Comparison of ENCODE assay signal across 9 cellular contexts in genomic region chr18:75211721-75212625, GRCh38. TPM values are rescaled to one million over a fixed set of nuclear protein-coding genes. Genes with fewer than 3 reads are reported as not detected.
A peak's percentile ranks its signal among the peaks of the same experiment; 100 is the strongest.
DNase-seq lines count a peak whose midpoint lies in the region; ATAC-seq and TF ChIP-seq lines count a peak whose summit lies in the region.
"Had no signal": no experiment of that assay in that cellular context is flagged by ENCODE, and none has a peak within 500 bp of the region (broad histone marks: within the 10 kb centered on the region; RNA-seq: fewer than 3 reads in every experiment).

No MANE protein-coding gene starts in this region.

- in situ Hi-C loops in astrocyte of the cerebellum (cut with HindIII; ENCODE audit: low sequenced_read_pairs), result no loop called here

- DNase-seq in activated T-cell treated with anti-CD3 and anti-CD28 coated beads, Interleukin-2, amount 50 U/mL, for 1 hour, result peak; percentile 44
- DNase-seq in activated T-cell treated with anti-CD3 and anti-CD28 coated beads for 4 hours, result no peak
- DNase-seq in astrocyte of the cerebellum (ENCODE audit: low read depth), result no peak
- peak; percentile 54 for DNase-seq in iPS-NIHi11 (ENCODE audit: low spot score)
- no peak for DNase-seq in smooth muscle cell (lab: John Stamatoyannopoulos, UW; ENCODE audit: unreplicated experiment)

- H3K79me2 ChIP-seq in OCI-LY1 (ENCODE audit: insufficient read depth, low read length), result no peaks in the 10 kb centered on the region
- H3K79me2 ChIP-seq in smooth muscle cell (ENCODE audit: low read depth), result peaks cover 83% of the 10 kb centered on the region

- H3K9me2 ChIP-seq in OCI-LY1 (ENCODE audit: low read depth, low read length), result no peaks in the 10 kb centered on the region

- peaks cover 23% of the 10 kb centered on the region for H3K4me1 ChIP-seq in OCI-LY1 (ENCODE audit: insufficient read depth, low read length, severe bottlenecking)
- peaks cover 16% of the 10 kb centered on the region for H3K4me1 ChIP-seq in smooth muscle cell (ENCODE audit: low read depth)

- H3K9me3 ChIP-seq in OCI-LY1 (ENCODE audit: low read length) (no peaks in the 10 kb centered on the region), smooth muscle cell (replicated peaks; ENCODE audit: low read depth) (no peaks in the 10 kb centered on the region)

- H3K27ac ChIP-seq in OCI-LY1 (ENCODE audit: low read depth, low read length, poor library complexity, severe bottlenecking) (no peak overlapping the region), smooth muscle cell (ENCODE audit: low read depth) (no peak overlapping the region)

- peak overlapping the region; percentile 58 for H3K4me3 ChIP-seq in OCI-LY1 (ENCODE audit: low read depth, low read length, poor library complexity, severe bottlenecking)
- H3K4me3 ChIP-seq in astrocyte of the cerebellum (ENCODE audit: low read depth, low read length), result peak overlapping the region; percentile 66
- H3K4me3 ChIP-seq in smooth muscle cell, result peak overlapping the region; percentile 76

- no peak overlapping the region for H2AFZ ChIP-seq in OCI-LY1 (ENCODE audit: low read length)
- no peak overlapping the region for H2AFZ ChIP-seq in smooth muscle cell (ENCODE audit: low read depth)

- TF ChIP-seq CTCF in OCI-LY1 (IDR thresholded peaks at IDR 0.05; ENCODE audit: low read length), result no peak
- no peak for TF ChIP-seq CTCF in astrocyte of the cerebellum (IDR thresholded peaks at IDR 0.05; ENCODE audit: low read depth, low read length, missing control alignments)
- TF ChIP-seq CTCF in smooth muscle cell (IDR thresholded peaks at IDR 0.05; ENCODE audit: borderline replicate concordance, insufficient read depth, poor library complexity, severe bottlenecking), result no peak

- H3K4me2 ChIP-seq in OCI-LY1 (ENCODE audit: low read length) (peak overlapping the region; percentile 63), smooth muscle cell (peak overlapping the region; percentile 83)

- H4K20me1 ChIP-seq in OCI-LY1 (ENCODE audit: insufficient read depth, low read length) (no peaks in the 10 kb centered on the region), smooth muscle cell (ENCODE audit: low read depth) (peaks cover 59% of the 10 kb centered on the region)

- H3F3A ChIP-seq in OCI-LY1 (ENCODE audit: insufficient read depth, low read length) (no peaks in the 10 kb centered on the region), smooth muscle cell (ENCODE audit: low read depth) (peaks cover 17% of the 10 kb centered on the region)

- H3K9ac ChIP-seq in OCI-LY1 (ENCODE audit: low read length) (no peak overlapping the region; the same call in 1 of the 2 replicates), smooth muscle cell (ENCODE audit: low read depth) (peak overlapping the region; percentile 40)

- WGBS in smooth muscle cell (ENCODE audit: low lambda C conversion rate), result 2% methylated on average over 51 of the region's 82 CpGs

- H3K27me3 ChIP-seq in OCI-LY1 (ENCODE audit: insufficient read depth, low read length) (0 out of 2 replicates have a peak, but pooled peaks cover 11% of the 10 kb centered on the region), smooth muscle cell (ENCODE audit: low read depth) (no peaks in the 10 kb centered on the region)
- H3K27me3 ChIP-seq: foreskin keratinocyte had no signal

- H3K36me3 ChIP-seq in OCI-LY1 (ENCODE audit: insufficient read depth, low read length), result no peaks in the 10 kb centered on the region; the same call in 1 of the 2 replicates
- H3K36me3 ChIP-seq in smooth muscle cell (ENCODE audit: low read depth), result no peaks in the 10 kb centered on the region

- ATAC-seq in GM18873 (IDR thresholded peaks at IDR 0.05; ENCODE audit: low FRiP score, unreplicated experiment), result no peak
- no peak for ATAC-seq in HG03280 (IDR thresholded peaks at IDR 0.05; ENCODE audit: unreplicated experiment)

RNA-seq across cellular contexts. Expression of gene TSHZ1, which starts 1.4 kb away (rescaled TPM):
- 25.1 and 26.1 TPM in 2 replicates for total RNA-seq in smooth muscle cell
- 20.7 and 21.3 TPM in 2 replicates for polyA plus RNA-seq in smooth muscle cell

RNA-seq across cellular contexts. Expression of gene PTGR3, which starts 3.0 kb away (rescaled TPM):
- 32.9 and 35.0 TPM in 2 replicates for total RNA-seq in smooth muscle cell
- polyA plus RNA-seq in smooth muscle cell, result 29.6 and 29.7 TPM in 2 replicates

Comparison
In these comparisons a context has a peak if more than half of its experiments do, and no peak if none do; other contexts are left out.
1. DNase-seq: peak in activated T-cell treated with anti-CD3 and anti-CD28 coated beads, Interleukin-2, amount 50 U/mL, for 1 hour (single experiment) and iPS-NIHi11 (single experiment); none in activated T-cell treated with anti-CD3 and anti-CD28 coated beads for 4 hours (single experiment), astrocyte of the cerebellum (single experiment) and smooth muscle cell (single experiment).
2. Peak in every context shown above with its lines, with median percentiles within 50 percentile points of each other: H3K4me3 ChIP-seq.